Comparison of ENCODE assay signal across 1 cellular context in genomic region chr9:114155263-114155966, GRCh38.
A peak's percentile ranks its signal among the peaks of the same experiment; 100 is the strongest.
TF ChIP-seq lines count a peak whose summit lies in the region.

Gene COL27A1, plus strand, starts transcription at chr9:114155537. Its CDS starts 414 bp downstream, at chr9:114155951.

TF ChIP-seq in HEK293, 187 proteins besides CTCF, POLR2A, EP300 and RAD21 (continued from another document):
- no peak for TF ChIP-seq ZNF639 (tag by site-specific recombination; IDR thresholded peaks at IDR 0.05)
- no peak for TF ChIP-seq KLF10 (tag by site-specific recombination; IDR thresholded peaks at IDR 0.05)
- peak; percentile 84 for TF ChIP-seq ZNF398 (tag by site-specific recombination; IDR thresholded peaks at IDR 0.05)
- no peak for TF ChIP-seq ZNF610 (tag by site-specific recombination; IDR thresholded peaks at IDR 0.05; ENCODE audit: borderline replicate concordance)
- TF ChIP-seq ZNF394 (tag by site-specific recombination; IDR thresholded peaks at IDR 0.05; ENCODE audit: borderline replicate concordance) = no peak
- TF ChIP-seq ZNF2 (tag by site-specific recombination; IDR thresholded peaks at IDR 0.05) = no peak
- TF ChIP-seq ZNF48 (tag by site-specific recombination; IDR thresholded peaks at IDR 0.05) = no peak
- no peak for TF ChIP-seq KLF1 (tag by site-specific recombination; IDR thresholded peaks at IDR 0.05)
- TF ChIP-seq ZNF433 (tag by site-specific recombination; IDR thresholded peaks at IDR 0.05; ENCODE audit: low read depth) = no peak
- 0 out of 2 replicates have a peak, but pooled peaks have one; percentile 24 for TF ChIP-seq ZBTB10 (tag by site-specific recombination; IDR thresholded peaks at IDR 0.05)
- no peak for TF ChIP-seq ZNF580 (tag by site-specific recombination; IDR thresholded peaks at IDR 0.05)
- TF ChIP-seq ZXDB (tag by site-specific recombination; IDR thresholded peaks at IDR 0.05) = no peak
- no peak for TF ChIP-seq ZNF768 (tag by site-specific recombination; IDR thresholded peaks at IDR 0.05)
- TF ChIP-seq ZNF366 (tag by site-specific recombination; conservative IDR thresholded peaks at IDR 0.05) = peak; percentile 49; the same call in 1 of the 2 replicates
- TF ChIP-seq ZNF654 (tag by site-specific recombination; IDR thresholded peaks at IDR 0.05; ENCODE audit: low read depth) = peak; percentile 34
- TF ChIP-seq ZNF239 (tag by site-specific recombination; IDR thresholded peaks at IDR 0.05) = no peak
- TF ChIP-seq ZNF423 (tag by site-specific recombination; IDR thresholded peaks at IDR 0.05) = no peak
- TF ChIP-seq SCRT2 (tag by site-specific recombination; IDR thresholded peaks at IDR 0.05) = no peak
- TF ChIP-seq ZNF16 (tag by site-specific recombination; IDR thresholded peaks at IDR 0.05; ENCODE audit: low read depth) = no peak
- peak; percentile 58; the same call in 1 of the 2 replicates for TF ChIP-seq ZNF660 (tag by site-specific recombination; IDR thresholded peaks at IDR 0.05)
- no peak for TF ChIP-seq GLIS2 (tag by site-specific recombination; IDR thresholded peaks at IDR 0.05)
- peak; percentile 45 for TF ChIP-seq ZBTB26 (tag by site-specific recombination; optimal IDR thresholded peaks at IDR 0.05)
- no peak for TF ChIP-seq PBX3 (CRISPR knock-in tag; IDR thresholded peaks at IDR 0.05)
- no peak for TF ChIP-seq ZNF404 (tag by site-specific recombination; IDR thresholded peaks at IDR 0.05)
- TF ChIP-seq ZNF341 (tag by site-specific recombination; IDR thresholded peaks at IDR 0.05; ENCODE audit: low read depth) = peak; percentile 40; the same call in 1 of the 2 replicates
- TF ChIP-seq ZNF707 (tag by site-specific recombination; IDR thresholded peaks at IDR 0.05) = no peak
- TF ChIP-seq ZNF280C (tag by site-specific recombination; IDR thresholded peaks at IDR 0.05) = no peak
- TF ChIP-seq ZNF132 (tag by site-specific recombination; IDR thresholded peaks at IDR 0.05; ENCODE audit: borderline replicate concordance) = no peak
- no peak for TF ChIP-seq ZNF791 (tag by site-specific recombination; IDR thresholded peaks at IDR 0.05)
- TF ChIP-seq ZFP69B (tag by site-specific recombination; IDR thresholded peaks at IDR 0.05) = no peak
